Comparison of ENCODE assay signal across 15 cellular contexts in the genomic region with DNA sequence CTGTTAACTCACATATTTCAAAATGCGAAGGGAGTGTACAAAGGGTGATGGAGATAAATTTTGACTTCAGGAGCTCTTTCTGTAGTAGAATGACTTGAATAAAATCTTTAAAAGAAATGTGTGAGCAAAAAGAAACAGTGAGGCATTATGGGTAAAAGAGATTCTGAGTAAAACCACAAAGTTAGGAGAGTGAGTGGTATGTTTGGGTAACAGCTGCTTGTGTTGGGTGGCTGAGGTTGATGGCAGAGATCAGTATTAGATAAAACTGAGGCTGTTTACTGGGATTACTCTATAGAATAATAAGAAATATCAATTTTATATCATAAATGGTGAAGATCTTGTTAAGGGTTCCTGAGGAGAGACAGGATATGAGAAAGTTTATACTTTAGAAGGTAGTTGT.
A peak's percentile ranks its signal among the peaks of the same experiment; 100 is the strongest.
DNase-seq lines count a peak whose midpoint lies in the region; ATAC-seq, FAIRE-seq and TF ChIP-seq lines count a peak whose summit lies in the region.
"Had no signal": no experiment of that assay in that cellular context is flagged by ENCODE, and none has a peak within 500 bp of the region (broad histone marks: within the 10 kb centered on the region; RNA-seq: fewer than 3 reads in every experiment).

No MANE protein-coding gene starts in this region.

- peak overlapping the region; percentile 16 for H2AFZ ChIP-seq in HCT116 (ENCODE audit: low read depth, low read length, poor library complexity, severe bottlenecking)
- H2AFZ ChIP-seq in astrocyte (ENCODE audit: low read depth, low read length), result no peak overlapping the region
- H2AFZ ChIP-seq: GM23338 had no signal

- H3K27me3 ChIP-seq in HCT116 (ENCODE audit: insufficient read depth, low read length), result no peaks in the 10 kb centered on the region
- H3K27me3 ChIP-seq in astrocyte (ENCODE audit: insufficient read depth, low read length), result no peaks in the 10 kb centered on the region
- no peaks in the 10 kb centered on the region for H3K27me3 ChIP-seq in Peyer's patch
- peaks cover 0 to 13% (median 0%) of the 10 kb centered on the region in 4 donors for H3K27me3 ChIP-seq in pancreas

- H3K4me3 Mint-ChIP-seq in astrocyte (ENCODE audit: unreplicated experiment), result no peak overlapping the region
- H3K4me3 Mint-ChIP-seq: CD14-positive monocyte; CD8-positive, alpha-beta memory T cell; GM23338 had no signal

- TF ChIP-seq CTCF in HCT116 (IDR thresholded peaks at IDR 0.05 in 2 of 3, conservative IDR thresholded peaks at IDR 0.05 in 1 of 3; ENCODE audit: borderline replicate concordance in 1 of 3, insufficient read depth in 1 of 3, low read depth in 2 of 3, low read length in 2 of 3) (no peak), astrocyte (IDR thresholded peaks at IDR 0.05; ENCODE audit: insufficient read depth, low read depth, low read length) (no peak), Peyer's patch (IDR thresholded peaks at IDR 0.05) (no peak), pancreas (IDR thresholded peaks at IDR 0.05) (no peak)

- H4K20me1 ChIP-seq in HCT116 (ENCODE audit: insufficient read depth) (no peaks in the 10 kb centered on the region), astrocyte (ENCODE audit: insufficient read depth, low read length) (no peaks in the 10 kb centered on the region)

- H3K36me3 ChIP-seq in HCT116 (ENCODE audit: control insufficient read depth in 1 of 2, insufficient read depth in 2 of 2, low read length in 2 of 2) (no peaks in the 10 kb centered on the region), astrocyte (ENCODE audit: insufficient read depth, low read length) (no peaks in the 10 kb centered on the region), Peyer's patch (no peaks in the 10 kb centered on the region), pancreas (no peaks in the 10 kb centered on the region)

- BruUV-seq in HCT116 (replicated peaks; lab: Mats Ljungman, UMichigan), result no TSS peak

- peaks cover 9% of the 10 kb centered on the region for H3K4me1 Mint-ChIP-seq in astrocyte (ENCODE audit: low read depth, unreplicated experiment)
- H3K4me1 Mint-ChIP-seq: CD14-positive monocyte; CD8-positive, alpha-beta memory T cell; GM23338; IgD-negative memory B cell had no signal

- no peaks in the 10 kb centered on the region for H3K9me3 Mint-ChIP-seq in astrocyte (ENCODE audit: unreplicated experiment)
- H3K9me3 Mint-ChIP-seq: GM23338, IgD-negative memory B cell had no signal

- no peak overlapping the region for H3K27ac ChIP-seq in HCT116 (ENCODE audit: low read depth, low read length)
- H3K27ac ChIP-seq in astrocyte (ENCODE audit: low read depth, low read length), result no peak overlapping the region
- no peak overlapping the region for H3K27ac ChIP-seq in Peyer's patch
- no peak overlapping the region for H3K27ac ChIP-seq in pancreas

- H3K27ac Mint-ChIP-seq in astrocyte (ENCODE audit: unreplicated experiment), result peak overlapping the region; percentile 3
- H3K27ac Mint-ChIP-seq: CD14-positive monocyte, GM23338, IgD-negative memory B cell had no signal

- ATAC-seq in HCT116 (no peak), GM18498 (IDR thresholded peaks at IDR 0.05; ENCODE audit: unreplicated experiment) (no peak), pancreas (no peak)
- ATAC-seq: GM23338 had no signal

- CTCF ChIA-PET in HCT116 (lab: Charles Lee), result no interaction called here

- H3K4me2 ChIP-seq in HCT116 (ENCODE audit: low read length), result no peak overlapping the region
- H3K4me2 ChIP-seq in astrocyte (ENCODE audit: low read length), result no peak overlapping the region
- H3K4me2 ChIP-seq: GM23338 had no signal

- H3K9ac ChIP-seq in HCT116 (ENCODE audit: low read length) (no peak overlapping the region), astrocyte (ENCODE audit: low read length) (no peak overlapping the region)

- TF ChIP-seq RAD21 in HCT116 (IDR thresholded peaks at IDR 0.05; ENCODE audit: low read depth), result no peak

- no peaks in the 10 kb centered on the region for H3K9me3 ChIP-seq in HCT116 (ENCODE audit: control insufficient read depth in 1 of 2, insufficient read depth in 1 of 2, low read depth in 1 of 2, low read length in 2 of 2)
- H3K9me3 ChIP-seq in astrocyte (ENCODE audit: insufficient read depth, low read depth, low read length), result no peaks in the 10 kb centered on the region
- no peaks in the 10 kb centered on the region for H3K9me3 ChIP-seq in Peyer's patch
- H3K9me3 ChIP-seq in pancreas, result no peaks in the 10 kb centered on the region
- H3K9me3 ChIP-seq: Caco-2 had no signal

- RAD21 ChIA-PET in HCT116 (lab: Charles Lee; ENCODE audit: low non-redundant PET in 1 of 2, low total read pairs in 2 of 2, uncharacterized antibody in 2 of 2, unreplicated experiment in 2 of 2), result no interaction called here

- H3K4me3 ChIP-seq in HCT116 (replicated peaks in 1 of 2; ENCODE audit: low read depth in 1 of 2, low read length in 2 of 2) (no peak overlapping the region), astrocyte (ENCODE audit: insufficient read depth, low read depth, low read length) (no peak overlapping the region), Peyer's patch (no peak overlapping the region), pancreas (no peak overlapping the region)
- H3K4me3 ChIP-seq: GM23338 had no signal

- 61 to 75% methylated on average over 1 of the region's 1 CpG for WGBS in pancreas, 2 donors

- no peaks in the 10 kb centered on the region for H3K4me1 ChIP-seq in HCT116 (ENCODE audit: control insufficient read depth in 1 of 2, insufficient read depth in 2 of 2, low read length in 2 of 2)
- no peaks in the 10 kb centered on the region for H3K4me1 ChIP-seq in astrocyte (ENCODE audit: insufficient read depth, low read length)
- no peaks in the 10 kb centered on the region for H3K4me1 ChIP-seq in Peyer's patch
- H3K4me1 ChIP-seq in pancreas, result no peaks in the 10 kb centered on the region
- H3K4me1 ChIP-seq: Caco-2 had no signal

- POLR2A ChIA-PET in HCT116 (lab: Charles Lee), result no interaction called here

- FAIRE-seq in astrocyte (lab: Jason Lieb, UNC) (peak; percentile 87), pancreas (lab: Jason Lieb, UNC) (no peak)
- FAIRE-seq: A204.1 had no signal

- H3K9me2 ChIP-seq in HCT116 (ENCODE audit: insufficient read depth), result no peaks in the 10 kb centered on the region

- no peaks in the 10 kb centered on the region for H3K27me3 Mint-ChIP-seq in astrocyte (ENCODE audit: low read depth, unreplicated experiment)
- H3K27me3 Mint-ChIP-seq: IgD-negative memory B cell had no signal

- DNase-seq in HCT116 (ENCODE audit: low read depth, low spot score) (no peak), LHCN-M2 (ENCODE audit: low read depth) (peak; percentile 11), astrocyte (ENCODE audit: low read depth) (no peak), Peyer's patch (no peak), NCI-H526 treated with DMSO at 0.1 percent for 48 hours (lab: John Stamatoyannopoulos, UW) (no peak), pancreas (no peak)
- DNase-seq: Caco-2; CD8-positive, alpha-beta memory T cell; GF-D8; H7 had no signal

- H3K36me3 Mint-ChIP-seq in astrocyte (ENCODE audit: low read depth, unreplicated experiment), result no peaks in the 10 kb centered on the region
- H3K36me3 Mint-ChIP-seq: CD14-positive monocyte; CD8-positive, alpha-beta memory T cell had no signal

- H3K79me2 ChIP-seq in HCT116 (ENCODE audit: insufficient read depth, low read length) (no peaks in the 10 kb centered on the region), astrocyte (ENCODE audit: insufficient read depth, low read length) (no peaks in the 10 kb centered on the region)

- no peak for TF ChIP-seq POLR2A in HCT116 (IDR thresholded peaks at IDR 0.05; ENCODE audit: borderline replicate concordance, extremely low read depth, insufficient read depth, insufficient read length)
- no peak for TF ChIP-seq POLR2A in Peyer's patch (IDR thresholded peaks at IDR 0.05)

- intact Hi-C loops in HCT116 (cut with micrococcal nuclease) (no loop called here), pancreas (cut with DNase I) (no loop called here)

TF ChIP-seq in HCT116, 20 proteins besides CTCF, POLR2A, EP300 and RAD21 (continues in another document):
- TF ChIP-seq, protein P1, sequence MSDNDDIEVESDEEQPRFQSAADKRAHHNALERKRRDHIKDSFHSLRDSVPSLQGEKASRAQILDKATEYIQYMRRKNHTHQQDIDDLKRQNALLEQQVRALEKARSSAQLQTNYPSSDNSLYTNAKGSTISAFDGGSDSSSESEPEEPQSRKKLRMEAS (IDR thresholded peaks at IDR 0.05), result no peak
- TF ChIP-seq EZH2 (IDR thresholded peaks at IDR 0.05), result no peak
- no peak for TF ChIP-seq EZH2phosphoT487 (IDR thresholded peaks at IDR 0.05; ENCODE audit: borderline replicate concordance)
- TF ChIP-seq POLR2AphosphoS5 (IDR thresholded peaks at IDR 0.05; ENCODE audit: low read depth, low read length), result no peak
- TF ChIP-seq ZFX (IDR thresholded peaks at IDR 0.05), result no peak
- TF ChIP-seq YY1 (IDR thresholded peaks at IDR 0.05; ENCODE audit: extremely low read depth, insufficient replicate concordance, low read depth, low read length), result no peak
- TF ChIP-seq, protein P2, sequence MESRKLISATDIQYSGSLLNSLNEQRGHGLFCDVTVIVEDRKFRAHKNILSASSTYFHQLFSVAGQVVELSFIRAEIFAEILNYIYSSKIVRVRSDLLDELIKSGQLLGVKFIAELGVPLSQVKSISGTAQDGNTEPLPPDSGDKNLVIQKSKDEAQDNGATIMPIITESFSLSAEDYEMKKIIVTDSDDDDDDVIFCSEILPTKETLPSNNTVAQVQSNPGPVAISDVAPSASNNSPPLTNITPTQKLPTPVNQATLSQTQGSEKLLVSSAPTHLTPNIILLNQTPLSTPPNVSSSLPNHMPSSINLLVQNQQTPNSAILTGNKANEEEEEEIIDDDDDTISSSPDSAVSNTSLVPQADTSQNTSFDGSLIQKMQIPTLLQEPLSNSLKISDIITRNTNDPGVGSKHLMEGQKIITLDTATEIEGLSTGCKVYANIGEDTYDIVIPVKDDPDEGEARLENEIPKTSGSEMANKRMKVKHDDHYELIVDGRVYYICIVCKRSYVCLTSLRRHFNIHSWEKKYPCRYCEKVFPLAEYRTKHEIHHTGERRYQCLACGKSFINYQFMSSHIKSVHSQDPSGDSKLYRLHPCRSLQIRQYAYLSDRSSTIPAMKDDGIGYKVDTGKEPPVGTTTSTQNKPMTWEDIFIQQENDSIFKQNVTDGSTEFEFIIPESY (IDR thresholded peaks at IDR 0.05; ENCODE audit: extremely low read depth, insufficient replicate concordance, low read length), result no peak
- TF ChIP-seq SP1 (IDR thresholded peaks at IDR 0.05; ENCODE audit: low read depth), result no peak
- no peak for TF ChIP-seq FOSL1 (IDR thresholded peaks at IDR 0.05; ENCODE audit: low read depth)
- TF ChIP-seq, protein P3, sequence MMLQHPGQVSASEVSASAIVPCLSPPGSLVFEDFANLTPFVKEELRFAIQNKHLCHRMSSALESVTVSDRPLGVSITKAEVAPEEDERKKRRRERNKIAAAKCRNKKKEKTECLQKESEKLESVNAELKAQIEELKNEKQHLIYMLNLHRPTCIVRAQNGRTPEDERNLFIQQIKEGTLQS (IDR thresholded peaks at IDR 0.05), result no peak
- TF ChIP-seq ZNF274 (IDR thresholded peaks at IDR 0.05; ENCODE audit: low read depth, low read length), result no peak
- TF ChIP-seq CBX3 (IDR thresholded peaks at IDR 0.05; ENCODE audit: low read depth), result no peak
- no peak for TF ChIP-seq SIN3A (IDR thresholded peaks at IDR 0.05; ENCODE audit: low read depth)
- TF ChIP-seq TCF7L2 (IDR thresholded peaks at IDR 0.05; ENCODE audit: borderline replicate concordance, extremely low read depth, insufficient read depth, insufficient read length), result no peak
- no peak for TF ChIP-seq SRF (IDR thresholded peaks at IDR 0.05; ENCODE audit: low read depth)
